Comparison of ENCODE assay signal across 1 cellular context in genomic region chr19:10285393-10285792, GRCh38.
TF ChIP-seq lines count a peak whose summit lies in the region.

No MANE protein-coding gene starts in this region.

TF ChIP-seq in HepG2, 621 proteins besides CTCF, POLR2A, EP300 and RAD21:
- TF ChIP-seq HNF1A (IDR thresholded peaks at IDR 0.05; ENCODE audit: low read depth): no peak
- TF ChIP-seq HNF1A (CRISPR knock-in tag; IDR thresholded peaks at IDR 0.05; ENCODE audit: borderline replicate concordance): no peak
- 0 out of 2 replicates have a peak, but pooled peaks have one; percentile 33 for TF ChIP-seq RBFOX2 (IDR thresholded peaks at IDR 0.05; ENCODE audit: low read depth, low read length)
- TF ChIP-seq CREB3 (CRISPR knock-in tag; IDR thresholded peaks at IDR 0.05): no peak
- no peak for TF ChIP-seq ATF6 (CRISPR knock-in tag; conservative IDR thresholded peaks at IDR 0.05)
- no peak for TF ChIP-seq RARG (CRISPR knock-in tag; IDR thresholded peaks at IDR 0.05; ENCODE audit: low read depth)
- TF ChIP-seq RBM39 (IDR thresholded peaks at IDR 0.05; ENCODE audit: low read depth, low read length, poor library complexity, severe bottlenecking): no peak
- no peak for TF ChIP-seq RAD51 (IDR thresholded peaks at IDR 0.05; ENCODE audit: borderline replicate concordance)
